ENCODE assay signal across 20 cellular contexts in genomic region chr17:4751925-4752324, GRCh38. TPM values are rescaled to one million over a fixed set of nuclear protein-coding genes. Genes with fewer than 3 reads are reported as not detected.
A peak's percentile ranks its signal among the peaks of the same experiment; 100 is the strongest.
DNase-seq lines count a peak whose midpoint lies in the region; ATAC-seq and TF ChIP-seq lines count a peak whose summit lies in the region.
"Had no signal": no experiment of that assay in that cellular context is flagged by ENCODE, and none has a peak within 500 bp of the region (broad histone marks: within the 10 kb centered on the region; RNA-seq: fewer than 3 reads in every experiment).

No MANE protein-coding gene starts in this region.

- H2BK120ac ChIP-seq in mesendoderm (ENCODE audit: low read depth, low read length) = no peak overlapping the region

- TF ChIP-seq CTCF in WTC11 (IDR thresholded peaks at IDR 0.05) (no peak), liver (IDR thresholded peaks at IDR 0.05; ENCODE audit: low read depth, low read length, missing input control) (no peak)

- no peak overlapping the region for H3K4me2 ChIP-seq in mesendoderm (ENCODE audit: low read length)
- H3K4me2 ChIP-seq: PC-9 had no signal

- H4K5ac ChIP-seq in mesendoderm (ENCODE audit: low read length) = no peak overlapping the region

- POLR2A ChIA-PET in WTC11 (lab: Charles Lee) = no interaction called here

- H3K4me3 Mint-ChIP-seq in WTC11 = no peak overlapping the region

- peaks cover 7% of the 10 kb centered on the region for H3K4me1 Mint-ChIP-seq in WTC11

- no peak overlapping the region for H3K4ac ChIP-seq in mesendoderm (ENCODE audit: low read depth, low read length)

- H3K9me3 Mint-ChIP-seq in WTC11 = no peaks in the 10 kb centered on the region

- H2BK5ac ChIP-seq in mesendoderm (ENCODE audit: low read length) = no peak overlapping the region

- no peaks in the 10 kb centered on the region for H3K9me3 ChIP-seq in liver (ENCODE audit: control insufficient read depth in 4 of 4, low read length in 3 of 4)
- H3K9me3 ChIP-seq: BLaER1 had no signal

- H2BK15ac ChIP-seq in mesendoderm (replicated peaks; ENCODE audit: low read depth) = no peak overlapping the region

- WGBS in liver = 46% methylated on average over 5 of the region's 5 CpGs
- WGBS in mesendoderm (ENCODE audit: extremely low coverage, insufficient coverage, low lambda C conversion rate) = no CpG with 5 or more reads among the region's 5 CpGs

- H3K36me3 ChIP-seq in liver (ENCODE audit: control insufficient read depth in 4 of 4, insufficient read depth in 3 of 4, low read depth in 1 of 4, low read length in 3 of 4) (no peaks in the 10 kb centered on the region), mesendoderm (ENCODE audit: control insufficient read depth, insufficient read depth, low read length) (no peaks in the 10 kb centered on the region)
- H3K36me3 ChIP-seq: BLaER1 had no signal

- no peak overlapping the region for H3K27ac Mint-ChIP-seq in WTC11

- no peak overlapping the region for H3K56ac ChIP-seq in mesendoderm (ENCODE audit: low read length)

- H3K4me3 ChIP-seq in liver (ENCODE audit: low read depth in 1 of 3, low read length in 3 of 3) (no peak overlapping the region), mesendoderm (ENCODE audit: low read length) (no peak overlapping the region)
- H3K4me3 ChIP-seq: BLaER1, PC-9 had no signal

- no peaks in the 10 kb centered on the region for H3K79me1 ChIP-seq in mesendoderm (ENCODE audit: low read length)

- CTCF ChIA-PET in WTC11 (lab: Charles Lee) = no interaction called here

- H3K27ac ChIP-seq in liver (ENCODE audit: low read depth in 1 of 2, low read length in 2 of 2) (no peak overlapping the region), mesendoderm (ENCODE audit: low read depth, low read length) (no peak overlapping the region)
- H3K27ac ChIP-seq: BLaER1, PC-9 had no signal

- H3K36me3 Mint-ChIP-seq in WTC11 = no peaks in the 10 kb centered on the region

- peaks cover 7% of the 10 kb centered on the region for H3K27me3 Mint-ChIP-seq in WTC11 (ENCODE audit: low read depth)

- H3K4me1 ChIP-seq in liver (ENCODE audit: control insufficient read depth in 4 of 4, insufficient read depth in 4 of 4, low read length in 3 of 4) = no peaks in the 10 kb centered on the region
- H3K4me1 ChIP-seq in mesendoderm (ENCODE audit: control insufficient read depth, low read depth, low read length) = no peaks in the 10 kb centered on the region

- H3K9ac ChIP-seq in liver (ENCODE audit: low read depth in 1 of 2, low read length in 2 of 2) = no peak overlapping the region
- H3K9ac ChIP-seq in mesendoderm (ENCODE audit: low read length) = no peak overlapping the region
- H3K9ac ChIP-seq: BLaER1 had no signal

- ATAC-seq in WTC11 = no peak

- no peak overlapping the region for H2AK5ac ChIP-seq in mesendoderm (ENCODE audit: low read length)

- no peak overlapping the region for H4K8ac ChIP-seq in mesendoderm (ENCODE audit: low read depth, low read length)

- H3K18ac ChIP-seq in mesendoderm (ENCODE audit: low read length) = no peak overlapping the region

- DNase-seq in EH (ENCODE audit: low read depth) (peak; percentile 32), WTC11 (ENCODE audit: low spot score) (no peak), fibroblast of gingiva (ENCODE audit: low read depth) (peak; percentile 9), putamen (ENCODE audit: low spot score) (no peak), mesendoderm (no peak)
- DNase-seq in stimulated activated CD4-positive, alpha-beta T cell treated with anti-CD3 and anti-CD28 coated beads, Interleukin-4, amount 100 ng/mL, for 24 hours = no peak
- DNase-seq: EL, GF-D8, IMR-90, NCI-H1417, NCI-H1694 treated with DMSO at 0.1 percent for 48 hours, NCI-H2081 treated with DMSO at 0.1 percent for 48 hours, NCI-H2171 treated with DMSO at 0.1 percent for 48 hours, NCI-H524 treated with DMSO at 0.1 percent for 48 hours, PC-9, RPMI8226, SHP77 had no signal

- no peaks in the 10 kb centered on the region for H3K79me2 ChIP-seq in mesendoderm (ENCODE audit: control insufficient read depth, insufficient read depth, low read length)

- peak in 1 of 2 donors; percentile 15 for TF ChIP-seq RAD21 in liver (IDR thresholded peaks at IDR 0.05)

- H3K27me3 ChIP-seq in liver (ENCODE audit: control insufficient read depth in 4 of 4, insufficient read depth in 4 of 4, low read length in 3 of 4) (no peaks in the 10 kb centered on the region), mesendoderm (ENCODE audit: insufficient read depth, low read length, poor library complexity) (no peaks in the 10 kb centered on the region)
- H3K27me3 ChIP-seq: BLaER1 had no signal

- H3K23ac ChIP-seq in mesendoderm (ENCODE audit: low read length) = no peak overlapping the region

TF ChIP-seq in WTC11, 78 proteins besides CTCF, POLR2A, EP300 and RAD21:
- TF ChIP-seq ZNF138 (CRISPR knock-in tag; conservative IDR thresholded peaks at IDR 0.05) (no peak), MYBL2 (CRISPR knock-in tag; IDR thresholded peaks at IDR 0.05) (no peak), GABPB1 (CRISPR knock-in tag; IDR thresholded peaks at IDR 0.05) (peak; percentile 95)
TF ChIP-seq in WTC11: peak in this region for 1.

TF ChIP-seq in liver, 16 proteins besides CTCF, POLR2A, EP300 and RAD21:
- TF ChIP-seq RXRA (IDR thresholded peaks at IDR 0.05) (peak; percentile 33 to 57), ZBTB33 (IDR thresholded peaks at IDR 0.05) (no peak), TAF1 (conservative IDR thresholded peaks at IDR 0.05) (no peak), FOXA1 (IDR thresholded peaks at IDR 0.05) (no peak), HNF4A (conservative IDR thresholded peaks at IDR 0.05) (peak in 1 of 2 donors; percentile 4), NR2F2 (IDR thresholded peaks at IDR 0.05) (peak; percentile 19)
- TF ChIP-seq, protein P1, sequence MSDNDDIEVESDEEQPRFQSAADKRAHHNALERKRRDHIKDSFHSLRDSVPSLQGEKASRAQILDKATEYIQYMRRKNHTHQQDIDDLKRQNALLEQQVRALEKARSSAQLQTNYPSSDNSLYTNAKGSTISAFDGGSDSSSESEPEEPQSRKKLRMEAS (IDR thresholded peaks at IDR 0.05) = peak; percentile 39

RNA-seq across cellular contexts. Expression of gene CXCL16, which starts 12.2 kb away (rescaled TPM):
- total RNA-seq in WTC11 (2021) (3.2 to 3.8 TPM (median 3.5 TPM) in 3 replicates), liver (10 to 100 TPM; 10.7 to 15.3 TPM)
- polyA plus RNA-seq in liver = 10 to 100 TPM; 16.9 to 41.1 TPM
- 0.46 TPM for polyA plus RNA-seq in mesendoderm (2013, experiment 1 of 2)
- polyA plus RNA-seq in mesendoderm (2013, experiment 2 of 2) = 0.45 TPM

RNA-seq across cellular contexts. Expression of gene ZMYND15, which starts 12.3 kb away (rescaled TPM):
- 0.39 to 0.71 TPM (median 0.63 TPM) in 3 replicates for total RNA-seq in WTC11 (2021)
- total RNA-seq in liver = under 1 TPM; 0.47 to 0.67 TPM
- polyA plus RNA-seq in liver = 1 to 10 TPM in 1 of 2 donors, under 1 TPM in 1; 0.75 to 2.4 TPM
- polyA plus RNA-seq in mesendoderm (2013, experiment 1 of 2) = 0.11 TPM
- 0.08 TPM for polyA plus RNA-seq in mesendoderm (2013, experiment 2 of 2)
- total RNA-seq: IMR-90, M059J had no signal

RNA-seq across cellular contexts. Expression of gene TM4SF5, which starts 19.8 kb away (rescaled TPM):
- not detected in 3 replicates for total RNA-seq in WTC11 (2021)
- 10 to 100 TPM; 20.1 to 32.5 TPM for total RNA-seq in liver
- 100 to 1,000 TPM; 198 to 309 TPM for polyA plus RNA-seq in liver
- not detected for polyA plus RNA-seq in mesendoderm (2013, experiment 1 of 2)
- polyA plus RNA-seq in mesendoderm (2013, experiment 2 of 2) = not detected
- total RNA-seq: IMR-90, M059J, PC-9 had no signal
- polyA plus RNA-seq: IMR-90 had no signal

RNA-seq across cellular contexts. Expression of gene MED11, which starts 20.7 kb away (rescaled TPM):
- total RNA-seq in WTC11 (2021) (18.6 to 21.3 TPM (median 21.2 TPM) in 3 replicates), liver (10 to 100 TPM; 11.2 to 11.5 TPM)
- polyA plus RNA-seq in liver = 10 to 100 TPM; 15.9 to 35.6 TPM
- 25.0 TPM for polyA plus RNA-seq in mesendoderm (2013, experiment 1 of 2)
- 26.6 TPM for polyA plus RNA-seq in mesendoderm (2013, experiment 2 of 2)

RNA-seq across cellular contexts. Expression of gene VMO1, which starts 34.2 kb away (rescaled TPM):
- total RNA-seq in WTC11 (2021) = 1.2 to 2.1 TPM (median 1.7 TPM) in 3 replicates
- 1 to 10 TPM; 1.7 to 1.8 TPM for total RNA-seq in liver
- 1 to 10 TPM; 5.9 to 9.1 TPM for polyA plus RNA-seq in liver
- polyA plus RNA-seq in mesendoderm (2013, experiment 1 of 2) = 0.13 TPM
- 0.17 TPM for polyA plus RNA-seq in mesendoderm (2013, experiment 2 of 2)
- total RNA-seq: IMR-90 had no signal

Comparison
In these comparisons a context has a peak if more than half of its experiments do, and no peak if none do; other contexts are left out.
1. DNase-seq: peak in EH (single experiment) and fibroblast of gingiva (single experiment); none in WTC11 (single experiment), putamen (single experiment), mesendoderm (single experiment) and stimulated activated CD4-positive, alpha-beta T cell treated with anti-CD3 and anti-CD28 coated beads, Interleukin-4, amount 100 ng/mL, for 24 hours (single experiment).
2. RNA of gene TM4SF5, which starts 19.8 kb away (total RNA-seq): 20.1 to 32.5 TPM in liver; not detected in WTC11; every median in the first group is over 10 times any median in the second.